Comparison of ENCODE assay signal across 26 cellular contexts in the genomic region with DNA sequence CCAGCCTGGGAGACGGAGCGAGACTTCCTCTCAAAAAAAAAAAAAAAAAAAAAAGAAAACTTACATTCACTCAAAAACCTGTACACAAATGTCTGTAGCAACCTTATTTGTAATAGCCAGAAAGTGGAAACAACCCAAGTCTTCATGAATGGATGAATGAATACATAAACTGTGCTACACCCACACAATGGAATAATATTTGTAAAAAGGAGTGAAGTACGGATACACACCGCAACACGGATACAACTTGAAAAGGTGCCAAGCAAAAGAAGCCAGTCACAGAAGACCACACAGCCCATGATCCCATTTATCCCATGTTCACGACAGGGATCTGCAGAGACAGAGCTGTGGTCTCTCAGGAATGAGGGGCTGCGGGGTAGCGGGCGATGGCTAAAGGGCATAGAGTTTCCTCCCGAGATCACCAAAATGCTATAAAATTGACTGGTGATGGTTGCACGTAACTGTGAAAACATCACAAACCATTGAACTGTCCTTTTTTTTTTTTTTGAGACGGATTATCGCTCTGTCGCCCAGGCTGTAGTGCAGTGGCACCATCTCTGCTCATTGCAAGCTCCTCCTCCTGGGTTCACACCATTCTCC.
"Had no signal": no experiment of that assay in that cellular context is flagged by ENCODE, and none has a peak within 500 bp of the region (broad histone marks: within the 10 kb centered on the region; RNA-seq: fewer than 3 reads in every experiment).

No MANE protein-coding gene starts in this region.

- H3K27me3 ChIP-seq: breast epithelium had no signal

- H3K27ac ChIP-seq: breast epithelium, gastrocnemius medialis, lower lobe of right lung, parathyroid adenoma, SK-N-MC, thoracic aorta had no signal

- H3K27ac Mint-ChIP-seq: activated CD8-positive, alpha-beta T cell treated with anti-CD3 and anti-CD28 coated beads for 36 hours; activated T-helper 17 cell treated with anti-CD3 and anti-CD28 coated beads, Interleukin-2, amount 50 U/mL, for 72 hours; stimulated activated naive CD8-positive, alpha-beta T cell treated with anti-CD3 and anti-CD28 coated beads, Interleukin-15, Interleukin-2, amounts not matched to agents 100 ng/mL and 50 ng/mL, for 24 hours; T-helper 1 cell treated with Interleukin-12 subunit alpha and Interleukin-12 subunit beta and Interleukin-4 antibody, amounts not matched to agents 30 μg/mL and 1 μg/mL, for 36 hours had no signal

- H3K4me3 Mint-ChIP-seq: activated CD8-positive, alpha-beta T cell treated with anti-CD3 and anti-CD28 coated beads for 36 hours; activated T-cell treated with anti-CD3 and anti-CD28 coated beads, Interleukin-2, amount 50 U/mL, for 4 hours; activated T-helper 17 cell treated with anti-CD3 and anti-CD28 coated beads, Interleukin-2, amount 50 U/mL, for 72 hours; stimulated activated naive CD8-positive, alpha-beta T cell treated with anti-CD3 and anti-CD28 coated beads, Interleukin-15, Interleukin-2, amounts not matched to agents 100 ng/mL and 50 ng/mL, for 24 hours; T-helper 1 cell treated with Interleukin-12 subunit alpha and Interleukin-12 subunit beta and Interleukin-4 antibody, amounts not matched to agents 30 μg/mL and 1 μg/mL, for 36 hours had no signal

- H3K4me1 ChIP-seq: breast epithelium, gastrocnemius medialis, lower lobe of right lung, parathyroid adenoma had no signal

- H2AFZ ChIP-seq: parathyroid adenoma had no signal

- H3K4me3 ChIP-seq: breast epithelium, gastrocnemius medialis, lower lobe of right lung, mucosa of descending colon, SK-N-MC, thoracic aorta had no signal

- H3K36me3 ChIP-seq: breast epithelium, gastrocnemius medialis, lower lobe of right lung, thoracic aorta had no signal

- H3K4me1 Mint-ChIP-seq: activated T-helper 17 cell treated with anti-CD3 and anti-CD28 coated beads, Interleukin-2, amount 50 U/mL, for 72 hours had no signal

- ATAC-seq: activated CD8-positive, alpha-beta T cell treated with anti-CD3 and anti-CD28 coated beads for 36 hours; activated T-cell treated with anti-CD3 and anti-CD28 coated beads, Interleukin-2, amount 50 U/mL, for 4 hours; activated T-helper 17 cell treated with anti-CD3 and anti-CD28 coated beads, Interleukin-2, amount 50 U/mL, for 72 hours; gastrocnemius medialis; left lobe of liver; lower lobe of right lung; mucosa of descending colon; right cardiac atrium had no signal

- H3K9ac ChIP-seq: parathyroid adenoma had no signal

- H3K79me2 ChIP-seq: parathyroid adenoma had no signal

- H3K27me3 Mint-ChIP-seq: activated CD8-positive, alpha-beta T cell treated with anti-CD3 and anti-CD28 coated beads for 36 hours; activated T-helper 17 cell treated with anti-CD3 and anti-CD28 coated beads, Interleukin-2, amount 50 U/mL, for 72 hours; stimulated activated naive CD8-positive, alpha-beta T cell treated with anti-CD3 and anti-CD28 coated beads, Interleukin-15, Interleukin-2, amounts not matched to agents 100 ng/mL and 50 ng/mL, for 24 hours had no signal

- DNase-seq: activated CD4-positive, alpha-beta T cell treated with anti-CD3 and anti-CD28 coated beads, Interleukin-2, amount 50 U/mL, for 1 hour; activated CD8-positive, alpha-beta T cell treated with anti-CD3 and anti-CD28 coated beads for 36 hours; activated gamma-delta T cell treated with Interleukin-2 at 50 U/mL for 16 hours; activated naive CD4-positive, alpha-beta T cell treated with anti-CD3 and anti-CD28 coated beads, Interleukin-2, amount 50 U/mL, for 16 hours; activated T-cell treated with anti-CD3 and anti-CD28 coated beads, Interleukin-2, amount 50 U/mL, for 4 hours; amniotic stem cell; central memory CD4-positive, alpha-beta T cell; effector CD8-positive, alpha-beta T cell; gastrocnemius medialis; hippocampal formation; lower lobe of right lung; mesendoderm; right cardiac atrium; stimulated activated CD4-positive, alpha-beta T cell treated with anti-CD3 and anti-CD28 coated beads, Interleukin-12 subunit alpha, Interleukin-12 subunit beta, amount 100 ng/mL, for 4 hours; stimulated activated CD4-positive, alpha-beta T cell treated with anti-CD3 and anti-CD28 coated beads, Interleukin-4, amount 100 ng/mL, for 1 hour; T-helper 9 cell; trophoblast cell had no signal
